In the genomic region with DNA sequence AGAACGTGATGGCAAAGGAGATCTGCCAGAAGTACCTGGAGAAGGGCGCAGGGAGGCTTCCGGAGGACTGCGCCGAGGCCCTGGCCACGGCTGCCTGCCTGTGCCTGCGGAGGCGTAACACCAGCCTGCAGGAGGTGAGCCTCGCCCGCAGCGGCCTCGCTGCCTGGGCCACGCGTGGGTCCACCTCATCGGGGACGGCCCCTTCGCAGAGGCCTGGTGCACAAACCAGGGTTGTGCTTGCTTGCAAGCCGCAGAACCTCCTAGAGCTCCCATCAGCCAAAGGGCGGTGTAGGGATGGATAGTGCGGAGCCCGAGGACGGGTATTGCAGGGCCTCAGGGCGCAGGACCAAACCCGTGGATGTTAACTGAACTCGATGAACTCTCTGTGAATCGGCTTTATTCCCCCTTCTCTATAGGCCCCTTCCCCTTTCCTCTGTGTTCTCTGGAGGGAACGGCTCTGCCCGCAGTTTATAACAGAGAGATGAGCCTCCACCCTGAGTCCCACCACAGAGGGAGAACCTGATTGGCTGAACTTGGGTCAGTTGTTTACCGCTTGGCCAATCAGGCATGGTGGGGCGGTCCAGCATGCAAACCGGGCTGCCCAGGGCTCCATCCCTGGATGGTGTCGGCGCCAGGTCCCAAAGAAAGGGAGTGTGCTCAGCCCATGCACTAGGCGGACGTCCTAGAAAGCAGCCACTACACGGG, we compare ENCODE assay signal across 1 cellular context.
A peak's percentile ranks its signal among the peaks of the same experiment; 100 is the strongest.
TF ChIP-seq lines count a peak whose summit lies in the region.

No MANE protein-coding gene starts in this region.

TF ChIP-seq in GM23338, 12 proteins besides CTCF, POLR2A, EP300 and RAD21:
- TF ChIP-seq POLR2AphosphoS5 (IDR thresholded peaks at IDR 0.05; ENCODE audit: low read depth) (peak; percentile 52), ZNF114 (CRISPR knock-in tag; IDR thresholded peaks at IDR 0.05) (no peak), CREB1 (CRISPR knock-in tag; IDR thresholded peaks at IDR 0.05; ENCODE audit: low read depth) (0 out of 2 replicates have a peak, but pooled peaks have one; percentile 4)
- TF ChIP-seq, protein P1, sequence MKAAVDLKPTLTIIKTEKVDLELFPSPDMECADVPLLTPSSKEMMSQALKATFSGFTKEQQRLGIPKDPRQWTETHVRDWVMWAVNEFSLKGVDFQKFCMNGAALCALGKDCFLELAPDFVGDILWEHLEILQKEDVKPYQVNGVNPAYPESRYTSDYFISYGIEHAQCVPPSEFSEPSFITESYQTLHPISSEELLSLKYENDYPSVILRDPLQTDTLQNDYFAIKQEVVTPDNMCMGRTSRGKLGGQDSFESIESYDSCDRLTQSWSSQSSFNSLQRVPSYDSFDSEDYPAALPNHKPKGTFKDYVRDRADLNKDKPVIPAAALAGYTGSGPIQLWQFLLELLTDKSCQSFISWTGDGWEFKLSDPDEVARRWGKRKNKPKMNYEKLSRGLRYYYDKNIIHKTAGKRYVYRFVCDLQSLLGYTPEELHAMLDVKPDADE (IDR thresholded peaks at IDR 0.05): no peak
- TF ChIP-seq, protein P2, sequence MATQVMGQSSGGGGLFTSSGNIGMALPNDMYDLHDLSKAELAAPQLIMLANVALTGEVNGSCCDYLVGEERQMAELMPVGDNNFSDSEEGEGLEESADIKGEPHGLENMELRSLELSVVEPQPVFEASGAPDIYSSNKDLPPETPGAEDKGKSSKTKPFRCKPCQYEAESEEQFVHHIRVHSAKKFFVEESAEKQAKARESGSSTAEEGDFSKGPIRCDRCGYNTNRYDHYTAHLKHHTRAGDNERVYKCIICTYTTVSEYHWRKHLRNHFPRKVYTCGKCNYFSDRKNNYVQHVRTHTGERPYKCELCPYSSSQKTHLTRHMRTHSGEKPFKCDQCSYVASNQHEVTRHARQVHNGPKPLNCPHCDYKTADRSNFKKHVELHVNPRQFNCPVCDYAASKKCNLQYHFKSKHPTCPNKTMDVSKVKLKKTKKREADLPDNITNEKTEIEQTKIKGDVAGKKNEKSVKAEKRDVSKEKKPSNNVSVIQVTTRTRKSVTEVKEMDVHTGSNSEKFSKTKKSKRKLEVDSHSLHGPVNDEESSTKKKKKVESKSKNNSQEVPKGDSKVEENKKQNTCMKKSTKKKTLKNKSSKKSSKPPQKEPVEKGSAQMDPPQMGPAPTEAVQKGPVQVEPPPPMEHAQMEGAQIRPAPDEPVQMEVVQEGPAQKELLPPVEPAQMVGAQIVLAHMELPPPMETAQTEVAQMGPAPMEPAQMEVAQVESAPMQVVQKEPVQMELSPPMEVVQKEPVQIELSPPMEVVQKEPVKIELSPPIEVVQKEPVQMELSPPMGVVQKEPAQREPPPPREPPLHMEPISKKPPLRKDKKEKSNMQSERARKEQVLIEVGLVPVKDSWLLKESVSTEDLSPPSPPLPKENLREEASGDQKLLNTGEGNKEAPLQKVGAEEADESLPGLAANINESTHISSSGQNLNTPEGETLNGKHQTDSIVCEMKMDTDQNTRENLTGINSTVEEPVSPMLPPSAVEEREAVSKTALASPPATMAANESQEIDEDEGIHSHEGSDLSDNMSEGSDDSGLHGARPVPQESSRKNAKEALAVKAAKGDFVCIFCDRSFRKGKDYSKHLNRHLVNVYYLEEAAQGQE (IDR thresholded peaks at IDR 0.05; ENCODE audit: unreplicated experiment): no peak
